Comparison of ENCODE assay signal across 8 cellular contexts in genomic region chr17:40648326-40648968, GRCh38. TPM values are rescaled to one million over a fixed set of nuclear protein-coding genes. Genes with fewer than 3 reads are reported as not detected.
DNase-seq lines count a peak whose midpoint lies in the region; ATAC-seq and TF ChIP-seq lines count a peak whose summit lies in the region.

No MANE protein-coding gene starts in this region.

- peak overlapping the region; percentile 83 for H3K4me3 Mint-ChIP-seq in Caco-2 (ENCODE audit: unreplicated experiment)
- peak overlapping the region; percentile 96 for H3K4me3 Mint-ChIP-seq in activated T-helper 2 cell treated with anti-CD3 and anti-CD28 coated beads, Interferon-gamma antibody, Interleukin-2, Interleukin-4, amounts not matched to agents 10 μg/mL and 5 μg/mL and 100 μg/mL, durations not matched to agents 14 hours and 24 hours and 36 hours (ENCODE audit: low read depth)

- H3K36me3 Mint-ChIP-seq in Caco-2 (ENCODE audit: insufficient read depth, unreplicated experiment): peaks cover 32% of the 10 kb centered on the region
- H3K36me3 Mint-ChIP-seq in activated T-helper 2 cell treated with anti-CD3 and anti-CD28 coated beads, Interferon-gamma antibody, Interleukin-2, Interleukin-4, amounts not matched to agents 10 μg/mL and 5 μg/mL and 100 μg/mL, durations not matched to agents 14 hours and 24 hours and 36 hours (ENCODE audit: low read depth): peaks cover 32% of the 10 kb centered on the region

- H3K36me3 ChIP-seq in Caco-2 (ENCODE audit: control insufficient read depth, insufficient read depth, low read length): no peaks in the 10 kb centered on the region; the same call in 1 of the 2 replicates

- H3K4me3 ChIP-seq in Caco-2 (ENCODE audit: low read depth, low read length): peak overlapping the region; percentile 93
- peak overlapping the region; percentile 87 for H3K4me3 ChIP-seq in LNCaP clone FGC (ENCODE audit: low read depth, low read length)

- H3K4me1 Mint-ChIP-seq in Caco-2 (ENCODE audit: low read depth, unreplicated experiment): peaks cover 10% of the 10 kb centered on the region
- H3K4me1 Mint-ChIP-seq in activated T-helper 2 cell treated with anti-CD3 and anti-CD28 coated beads, Interferon-gamma antibody, Interleukin-2, Interleukin-4, amounts not matched to agents 10 μg/mL and 5 μg/mL and 100 μg/mL, durations not matched to agents 14 hours and 24 hours and 36 hours (ENCODE audit: low read depth): peaks cover 27% of the 10 kb centered on the region

- intact Hi-C loops in Caco-2 (cut with micrococcal nuclease; ENCODE audit: unreplicated experiment): loop anchor here (1.0 to 2.0 kb wide), 2 partner anchors 54 to 79 kb away; partner anchors contain the start of gene KRT24
- intact Hi-C loops in activated T-helper 2 cell treated with anti-CD3 and anti-CD28 coated beads, Interferon-gamma antibody, Interleukin-2, Interleukin-4, amounts not matched to agents 10 μg/mL and 5 μg/mL and 100 μg/mL, durations not matched to agents 14 hours and 24 hours and 36 hours (cut with micrococcal nuclease): no loop called here
- intact Hi-C loops in Right ventricle myocardium superior (cut with DNase I): no loop called here

- H3K9me3 ChIP-seq in Caco-2: no peaks in the 10 kb centered on the region

- ATAC-seq in GM21360 (IDR thresholded peaks at IDR 0.05; ENCODE audit: unreplicated experiment) (peak; percentile 23), Right ventricle myocardium superior (ENCODE audit: poor library complexity) (peak; percentile 59)

- no peaks in the 10 kb centered on the region for H3K9me3 Mint-ChIP-seq in Caco-2 (ENCODE audit: unreplicated experiment)
- no peaks in the 10 kb centered on the region for H3K9me3 Mint-ChIP-seq in activated T-helper 2 cell treated with anti-CD3 and anti-CD28 coated beads, Interferon-gamma antibody, Interleukin-2, Interleukin-4, amounts not matched to agents 10 μg/mL and 5 μg/mL and 100 μg/mL, durations not matched to agents 14 hours and 24 hours and 36 hours

- H3K4me1 ChIP-seq in Caco-2: peaks cover 12% of the 10 kb centered on the region

- no peaks in the 10 kb centered on the region for H3K27me3 ChIP-seq in Caco-2 (replicated peaks; ENCODE audit: control insufficient read depth, insufficient read depth, low read length)

- peak overlapping the region; percentile 97 for H3K27ac Mint-ChIP-seq in Caco-2 (ENCODE audit: unreplicated experiment)
- H3K27ac Mint-ChIP-seq in activated T-helper 2 cell treated with anti-CD3 and anti-CD28 coated beads, Interferon-gamma antibody, Interleukin-2, Interleukin-4, amounts not matched to agents 10 μg/mL and 5 μg/mL and 100 μg/mL, durations not matched to agents 14 hours and 24 hours and 36 hours: peak overlapping the region; percentile 92

- no peaks in the 10 kb centered on the region for H3K27me3 Mint-ChIP-seq in Caco-2 (ENCODE audit: insufficient read depth, unreplicated experiment)
- no peaks in the 10 kb centered on the region for H3K27me3 Mint-ChIP-seq in activated T-helper 2 cell treated with anti-CD3 and anti-CD28 coated beads, Interferon-gamma antibody, Interleukin-2, Interleukin-4, amounts not matched to agents 10 μg/mL and 5 μg/mL and 100 μg/mL, durations not matched to agents 14 hours and 24 hours and 36 hours (ENCODE audit: low read depth)

- DNase-seq in Caco-2: no peak
- DNase-seq in LNCaP clone FGC (ENCODE audit: low read depth): no peak
- DNase-seq in activated T-helper 2 cell treated with anti-CD3 and anti-CD28 coated beads, Interferon-gamma antibody, Interleukin-2, Interleukin-4, amounts not matched to agents 10 μg/mL and 5 μg/mL and 100 μg/mL, durations not matched to agents 14 hours and 24 hours and 36 hours (ENCODE audit: low spot score): no peak
- DNase-seq in Right ventricle myocardium superior: peak; percentile 55
- DNase-seq in retina: peak; percentile 94
- no peak for DNase-seq in SKM-1 treated with dmso at 0.1 percent for 144 hours (lab: John Stamatoyannopoulos, UW; ENCODE audit: unreplicated experiment)
- DNase-seq in COR-L47 (lab: John Stamatoyannopoulos, UW): no peak

- TF ChIP-seq CTCF in Caco-2 (IDR thresholded peaks at IDR 0.05; ENCODE audit: insufficient read depth in 1 of 2, low read depth in 1 of 2, low read length in 1 of 2, severe bottlenecking in 1 of 2, unreplicated experiment in 1 of 2): no peak
- TF ChIP-seq CTCF in LNCaP clone FGC (IDR thresholded peaks at IDR 0.05; ENCODE audit: control insufficient read depth, extremely low read depth, insufficient read depth): no peak

- no TSS peak for BruUV-seq in Caco-2 (replicated peaks; lab: Mats Ljungman, UMichigan)

- POLR2A ChIA-PET in Caco-2 (lab: Charles Lee): no interaction called here

- CTCF ChIA-PET in Caco-2 (lab: Charles Lee): interaction anchor here (1.0 to 1.8 kb wide), 3 partner anchors 33 to 79 kb away, joined by 3 to 4 read pairs (median 3); no protein-coding TSS in a partner anchor

RNA-seq across cellular contexts. Expression of gene SMARCE1, which starts 0.8 kb away (rescaled TPM):
- total RNA-seq in Caco-2 (2022) (126 and 132 TPM in 2 replicates), Right ventricle myocardium superior (49.5 TPM)
- 126 and 131 TPM in 2 replicates for total RNA-seq in activated T-helper 2 cell treated with anti-CD3 and anti-CD28 coated beads, Interferon-gamma antibody, Interleukin-2, Interleukin-4, amounts not matched to agents 10 μg/mL and 5 μg/mL and 100 μg/mL, durations not matched to agents 14 hours and 24 hours and 36 hours

RNA-seq across cellular contexts. Expression of gene KRT222, which starts 16.5 kb away (rescaled TPM):
- not detected in 2 replicates for total RNA-seq in Caco-2 (2022)
- total RNA-seq in activated T-helper 2 cell treated with anti-CD3 and anti-CD28 coated beads, Interferon-gamma antibody, Interleukin-2, Interleukin-4, amounts not matched to agents 10 μg/mL and 5 μg/mL and 100 μg/mL, durations not matched to agents 14 hours and 24 hours and 36 hours: 0.43 TPM in 1 of 2 replicates, not detected in the other
- total RNA-seq in Right ventricle myocardium superior: not detected

RNA-seq across cellular contexts. Expression of gene KRT24, which starts 55.1 kb away (rescaled TPM):
- total RNA-seq in Caco-2 (2022) (0.16 TPM in 1 of 2 replicates, not detected in the other), Right ventricle myocardium superior (not detected)
- total RNA-seq in activated T-helper 2 cell treated with anti-CD3 and anti-CD28 coated beads, Interferon-gamma antibody, Interleukin-2, Interleukin-4, amounts not matched to agents 10 μg/mL and 5 μg/mL and 100 μg/mL, durations not matched to agents 14 hours and 24 hours and 36 hours: not detected in 2 replicates

Comparison
In these comparisons a context has a peak if more than half of its experiments do, and no peak if none do; other contexts are left out.
1. DNase-seq: peak in Right ventricle myocardium superior (single experiment) and retina (single experiment); none in Caco-2 (0 of 2), LNCaP clone FGC (single experiment), activated T-helper 2 cell treated with anti-CD3 and anti-CD28 coated beads, Interferon-gamma antibody, Interleukin-2, Interleukin-4, amounts not matched to agents 10 μg/mL and 5 μg/mL and 100 μg/mL, durations not matched to agents 14 hours and 24 hours and 36 hours (single experiment), SKM-1 treated with dmso at 0.1 percent for 144 hours (single experiment) and COR-L47 (single experiment).